Comparison of ENCODE assay signal across 9 cellular contexts in genomic region chr17:76139801-76140660, GRCh38. TPM values are rescaled to one million over a fixed set of nuclear protein-coding genes. Genes with fewer than 3 reads are reported as not detected.
DNase-seq lines count a peak whose midpoint lies in the region; FAIRE-seq and TF ChIP-seq lines count a peak whose summit lies in the region.
"Had no signal": no experiment of that assay in that cellular context is flagged by ENCODE, and none has a peak within 500 bp of the region (broad histone marks: within the 10 kb centered on the region; RNA-seq: fewer than 3 reads in every experiment).

No MANE protein-coding gene starts in this region.

- H3K27ac Mint-ChIP-seq in activated CD4-positive, alpha-beta T cell treated with anti-CD3 and anti-CD28 coated beads, Interleukin-2, amount 10 ng/mL, durations not matched to agents 24 days and 14 days, result no peak overlapping the region

- no peaks in the 10 kb centered on the region for H3K9me3 Mint-ChIP-seq in activated CD4-positive, alpha-beta T cell treated with anti-CD3 and anti-CD28 coated beads, Interleukin-2, amount 10 ng/mL, durations not matched to agents 24 days and 14 days

- peaks cover 13% of the 10 kb centered on the region for H3K27me3 Mint-ChIP-seq in activated CD4-positive, alpha-beta T cell treated with anti-CD3 and anti-CD28 coated beads, Interleukin-2, amount 10 ng/mL, durations not matched to agents 24 days and 14 days

- peaks cover 4% of the 10 kb centered on the region for H3K36me3 Mint-ChIP-seq in activated CD4-positive, alpha-beta T cell treated with anti-CD3 and anti-CD28 coated beads, Interleukin-2, amount 10 ng/mL, durations not matched to agents 24 days and 14 days (ENCODE audit: low read depth)

- no peak for FAIRE-seq in urothelium cell line (lab: Jason Lieb, UNC)

- no peak overlapping the region for H3K4me3 ChIP-seq in GM12875 (ENCODE audit: low read depth, low read length)

- H3K4me3 Mint-ChIP-seq in activated CD4-positive, alpha-beta T cell treated with anti-CD3 and anti-CD28 coated beads, Interleukin-2, amount 10 ng/mL, durations not matched to agents 24 days and 14 days, result peak overlapping the region; percentile 61

- intact Hi-C loops in activated CD4-positive, alpha-beta T cell treated with anti-CD3 and anti-CD28 coated beads, Interleukin-2, amount 10 ng/mL, durations not matched to agents 24 days and 14 days (cut with micrococcal nuclease), result loop anchor here (5.0 kb wide), 2 partner anchors 42 to 137 kb away; no protein-coding TSS in a partner anchor

- DNase-seq in activated CD4-positive, alpha-beta T cell treated with anti-CD3 and anti-CD28 coated beads, Interleukin-2, amount 10 ng/mL, durations not matched to agents 24 days and 14 days, result peak; percentile 73
- peak; percentile 76 for DNase-seq in germinal center (ENCODE audit: low spot score)
- peak; percentile 19 to 36 for DNase-seq in stimulated activated CD4-positive, alpha-beta T cell treated with anti-CD3 and anti-CD28 coated beads, Interleukin-1b, Interleukin-23, amount 100 ng/mL, for 4 hours (ENCODE audit: low read depth in 2 of 2)
- DNase-seq in RKO (ENCODE audit: low spot score), result no peak
- no peak for DNase-seq in GM19240 (ENCODE audit: insufficient read length, low spot score)
- DNase-seq in SIG-M5 (lab: John Stamatoyannopoulos, UW), result no peak
- DNase-seq in urothelium cell line (ENCODE audit: low spot score), result no peak
- DNase-seq: NCI-H1694 treated with DMSO at 0.1 percent for 48 hours had no signal

- 0 out of 2 replicates have a peak, but pooled peaks have one; percentile 18 for TF ChIP-seq CTCF in GM12875 (IDR thresholded peaks at IDR 0.05; ENCODE audit: borderline replicate concordance, insufficient read depth, low read depth, low read length)

- peaks cover 40% of the 10 kb centered on the region for H3K4me1 Mint-ChIP-seq in activated CD4-positive, alpha-beta T cell treated with anti-CD3 and anti-CD28 coated beads, Interleukin-2, amount 10 ng/mL, durations not matched to agents 24 days and 14 days

RNA-seq across cellular contexts. Expression of gene FOXJ1, which starts 1.0 kb away (rescaled TPM):
- 0.07 and 0.35 TPM in 2 replicates for total RNA-seq in activated CD4-positive, alpha-beta T cell treated with anti-CD3 and anti-CD28 coated beads, Interleukin-2, amount 10 ng/mL, durations not matched to agents 24 days and 14 days

RNA-seq across cellular contexts. Expression of gene EXOC7, which starts 36.4 kb away (rescaled TPM):
- total RNA-seq in activated CD4-positive, alpha-beta T cell treated with anti-CD3 and anti-CD28 coated beads, Interleukin-2, amount 10 ng/mL, durations not matched to agents 24 days and 14 days, result 104 and 108 TPM in 2 replicates

Comparison
In these comparisons a context has a peak if more than half of its experiments do, and no peak if none do; other contexts are left out.
1. DNase-seq: peak in activated CD4-positive, alpha-beta T cell treated with anti-CD3 and anti-CD28 coated beads, Interleukin-2, amount 10 ng/mL, durations not matched to agents 24 days and 14 days (single experiment), germinal center (single experiment) and stimulated activated CD4-positive, alpha-beta T cell treated with anti-CD3 and anti-CD28 coated beads, Interleukin-1b, Interleukin-23, amount 100 ng/mL, for 4 hours (2 of 2); none in RKO (single experiment), GM19240 (single experiment), SIG-M5 (single experiment) and urothelium cell line (single experiment).